1 cellular context compared by ENCODE assay signal in the genomic region with DNA sequence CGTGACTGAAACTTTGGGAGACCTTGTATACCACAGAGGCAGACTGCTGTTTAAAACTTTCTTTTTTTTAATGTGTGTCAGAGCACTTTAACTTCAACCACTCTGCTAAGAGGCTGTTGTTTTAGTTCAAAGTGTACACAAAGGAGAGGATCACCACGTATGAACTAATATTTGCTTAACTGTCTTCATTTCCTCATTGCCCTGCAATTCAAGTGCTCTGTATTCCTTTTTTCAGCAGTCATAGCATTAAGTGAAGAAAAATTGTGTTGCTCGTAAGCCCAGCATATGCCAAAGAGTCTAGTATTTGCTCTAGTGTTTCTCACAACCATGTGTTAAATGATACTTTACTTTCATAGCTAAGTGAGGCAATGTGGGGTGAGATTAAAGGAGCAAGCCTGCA.
TF ChIP-seq lines count a peak whose summit lies in the region.

No MANE protein-coding gene starts in this region.

TF ChIP-seq in HepG2, 621 proteins besides CTCF, POLR2A, EP300 and RAD21 (continued from another document):
- TF ChIP-seq, protein P1, sequence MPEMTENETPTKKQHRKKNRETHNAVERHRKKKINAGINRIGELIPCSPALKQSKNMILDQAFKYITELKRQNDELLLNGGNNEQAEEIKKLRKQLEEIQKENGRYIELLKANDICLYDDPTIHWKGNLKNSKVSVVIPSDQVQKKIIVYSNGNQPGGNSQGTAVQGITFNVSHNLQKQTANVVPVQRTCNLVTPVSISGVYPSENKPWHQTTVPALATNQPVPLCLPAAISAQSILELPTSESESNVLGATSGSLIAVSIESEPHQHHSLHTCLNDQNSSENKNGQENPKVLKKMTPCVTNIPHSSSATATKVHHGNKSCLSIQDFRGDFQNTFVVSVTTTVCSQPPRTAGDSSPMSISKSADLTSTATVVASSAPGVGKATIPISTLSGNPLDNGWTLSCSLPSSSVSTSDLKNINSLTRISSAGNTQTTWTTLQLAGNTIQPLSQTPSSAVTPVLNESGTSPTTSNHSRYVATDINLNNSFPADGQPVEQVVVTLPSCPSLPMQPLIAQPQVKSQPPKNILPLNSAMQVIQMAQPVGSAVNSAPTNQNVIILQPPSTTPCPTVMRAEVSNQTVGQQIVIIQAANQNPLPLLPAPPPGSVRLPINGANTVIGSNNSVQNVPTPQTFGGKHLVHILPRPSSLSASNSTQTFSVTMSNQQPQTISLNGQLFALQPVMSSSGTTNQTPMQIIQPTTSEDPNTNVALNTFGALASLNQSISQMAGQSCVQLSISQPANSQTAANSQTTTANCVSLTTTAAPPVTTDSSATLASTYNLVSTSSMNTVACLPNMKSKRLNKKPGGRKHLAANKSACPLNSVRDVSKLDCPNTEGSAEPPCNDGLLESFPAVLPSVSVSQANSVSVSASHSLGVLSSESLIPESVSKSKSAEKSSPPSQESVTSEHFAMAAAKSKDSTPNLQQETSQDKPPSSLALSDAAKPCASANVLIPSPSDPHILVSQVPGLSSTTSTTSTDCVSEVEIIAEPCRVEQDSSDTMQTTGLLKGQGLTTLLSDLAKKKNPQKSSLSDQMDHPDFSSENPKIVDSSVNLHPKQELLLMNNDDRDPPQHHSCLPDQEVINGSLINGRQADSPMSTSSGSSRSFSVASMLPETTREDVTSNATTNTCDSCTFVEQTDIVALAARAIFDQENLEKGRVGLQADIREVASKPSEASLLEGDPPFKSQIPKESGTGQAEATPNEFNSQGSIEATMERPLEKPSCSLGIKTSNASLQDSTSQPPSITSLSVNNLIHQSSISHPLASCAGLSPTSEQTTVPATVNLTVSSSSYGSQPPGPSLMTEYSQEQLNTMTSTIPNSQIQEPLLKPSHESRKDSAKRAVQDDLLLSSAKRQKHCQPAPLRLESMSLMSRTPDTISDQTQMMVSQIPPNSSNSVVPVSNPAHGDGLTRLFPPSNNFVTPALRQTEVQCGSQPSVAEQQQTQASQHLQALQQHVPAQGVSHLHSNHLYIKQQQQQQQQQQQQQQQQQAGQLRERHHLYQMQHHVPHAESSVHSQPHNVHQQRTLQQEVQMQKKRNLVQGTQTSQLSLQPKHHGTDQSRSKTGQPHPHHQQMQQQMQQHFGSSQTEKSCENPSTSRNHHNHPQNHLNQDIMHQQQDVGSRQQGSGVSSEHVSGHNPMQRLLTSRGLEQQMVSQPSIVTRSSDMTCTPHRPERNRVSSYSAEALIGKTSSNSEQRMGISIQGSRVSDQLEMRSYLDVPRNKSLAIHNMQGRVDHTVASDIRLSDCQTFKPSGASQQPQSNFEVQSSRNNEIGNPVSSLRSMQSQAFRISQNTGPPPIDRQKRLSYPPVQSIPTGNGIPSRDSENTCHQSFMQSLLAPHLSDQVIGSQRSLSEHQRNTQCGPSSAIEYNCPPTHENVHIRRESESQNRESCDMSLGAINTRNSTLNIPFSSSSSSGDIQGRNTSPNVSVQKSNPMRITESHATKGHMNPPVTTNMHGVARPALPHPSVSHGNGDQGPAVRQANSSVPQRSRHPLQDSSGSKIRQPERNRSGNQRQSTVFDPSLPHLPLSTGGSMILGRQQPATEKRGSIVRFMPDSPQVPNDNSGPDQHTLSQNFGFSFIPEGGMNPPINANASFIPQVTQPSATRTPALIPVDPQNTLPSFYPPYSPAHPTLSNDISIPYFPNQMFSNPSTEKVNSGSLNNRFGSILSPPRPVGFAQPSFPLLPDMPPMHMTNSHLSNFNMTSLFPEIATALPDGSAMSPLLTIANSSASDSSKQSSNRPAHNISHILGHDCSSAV (CRISPR knock-in tag; IDR thresholded peaks at IDR 0.05; ENCODE audit: borderline replicate concordance): no peak
- TF ChIP-seq FOXA1 (IDR thresholded peaks at IDR 0.05) (no peak), FOXA1 (CRISPR knock-in tag; IDR thresholded peaks at IDR 0.05) (peak; percentile 75), SOX5 (CRISPR knock-in tag; IDR thresholded peaks at IDR 0.05; ENCODE audit: borderline replicate concordance) (peak; percentile 15; the same call in 1 of the 2 replicates), ZNF790 (CRISPR knock-in tag; IDR thresholded peaks at IDR 0.05; ENCODE audit: borderline replicate concordance) (no peak), KLF6 (CRISPR knock-in tag; IDR thresholded peaks at IDR 0.05) (no peak), FOXA3 (CRISPR knock-in tag; IDR thresholded peaks at IDR 0.05) (peak; percentile 77), ZMAT3 (CRISPR knock-in tag; conservative IDR thresholded peaks at IDR 0.05) (no peak), RFXANK (CRISPR knock-in tag; IDR thresholded peaks at IDR 0.05) (no peak), DMAP1 (CRISPR knock-in tag; IDR thresholded peaks at IDR 0.05) (no peak), ZNF382 (CRISPR knock-in tag; IDR thresholded peaks at IDR 0.05; ENCODE audit: borderline replicate concordance) (no peak), REPIN1 (CRISPR knock-in tag; IDR thresholded peaks at IDR 0.05; ENCODE audit: borderline replicate concordance, low read depth) (no peak), FOXK1 (CRISPR knock-in tag; IDR thresholded peaks at IDR 0.05; ENCODE audit: borderline replicate concordance, low read depth) (0 out of 2 replicates have a peak, but pooled peaks have one; percentile 19), ELF3 (CRISPR knock-in tag; IDR thresholded peaks at IDR 0.05) (peak; percentile 82)
- TF ChIP-seq, protein P2, sequence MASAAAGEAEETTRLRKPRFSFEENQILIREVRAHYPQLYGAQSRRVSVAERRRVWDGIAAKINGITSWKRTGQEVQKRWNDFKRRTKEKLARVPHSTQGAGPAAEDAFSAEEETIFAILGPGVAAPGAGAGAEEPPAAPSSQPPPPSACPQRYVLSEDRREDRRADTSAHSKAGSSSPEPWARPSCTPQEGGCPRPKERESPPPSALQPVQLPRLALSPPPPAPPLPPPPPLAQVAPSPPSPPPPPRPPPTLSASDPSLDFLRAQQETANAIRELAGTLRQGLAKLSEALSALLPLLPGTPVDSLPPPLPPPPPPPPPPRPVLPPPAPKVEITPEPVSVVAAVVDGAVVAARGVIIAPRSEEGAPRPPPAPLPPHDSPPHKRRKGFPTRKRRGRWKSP (CRISPR knock-in tag; IDR thresholded peaks at IDR 0.05): no peak
- TF ChIP-seq, protein P3, sequence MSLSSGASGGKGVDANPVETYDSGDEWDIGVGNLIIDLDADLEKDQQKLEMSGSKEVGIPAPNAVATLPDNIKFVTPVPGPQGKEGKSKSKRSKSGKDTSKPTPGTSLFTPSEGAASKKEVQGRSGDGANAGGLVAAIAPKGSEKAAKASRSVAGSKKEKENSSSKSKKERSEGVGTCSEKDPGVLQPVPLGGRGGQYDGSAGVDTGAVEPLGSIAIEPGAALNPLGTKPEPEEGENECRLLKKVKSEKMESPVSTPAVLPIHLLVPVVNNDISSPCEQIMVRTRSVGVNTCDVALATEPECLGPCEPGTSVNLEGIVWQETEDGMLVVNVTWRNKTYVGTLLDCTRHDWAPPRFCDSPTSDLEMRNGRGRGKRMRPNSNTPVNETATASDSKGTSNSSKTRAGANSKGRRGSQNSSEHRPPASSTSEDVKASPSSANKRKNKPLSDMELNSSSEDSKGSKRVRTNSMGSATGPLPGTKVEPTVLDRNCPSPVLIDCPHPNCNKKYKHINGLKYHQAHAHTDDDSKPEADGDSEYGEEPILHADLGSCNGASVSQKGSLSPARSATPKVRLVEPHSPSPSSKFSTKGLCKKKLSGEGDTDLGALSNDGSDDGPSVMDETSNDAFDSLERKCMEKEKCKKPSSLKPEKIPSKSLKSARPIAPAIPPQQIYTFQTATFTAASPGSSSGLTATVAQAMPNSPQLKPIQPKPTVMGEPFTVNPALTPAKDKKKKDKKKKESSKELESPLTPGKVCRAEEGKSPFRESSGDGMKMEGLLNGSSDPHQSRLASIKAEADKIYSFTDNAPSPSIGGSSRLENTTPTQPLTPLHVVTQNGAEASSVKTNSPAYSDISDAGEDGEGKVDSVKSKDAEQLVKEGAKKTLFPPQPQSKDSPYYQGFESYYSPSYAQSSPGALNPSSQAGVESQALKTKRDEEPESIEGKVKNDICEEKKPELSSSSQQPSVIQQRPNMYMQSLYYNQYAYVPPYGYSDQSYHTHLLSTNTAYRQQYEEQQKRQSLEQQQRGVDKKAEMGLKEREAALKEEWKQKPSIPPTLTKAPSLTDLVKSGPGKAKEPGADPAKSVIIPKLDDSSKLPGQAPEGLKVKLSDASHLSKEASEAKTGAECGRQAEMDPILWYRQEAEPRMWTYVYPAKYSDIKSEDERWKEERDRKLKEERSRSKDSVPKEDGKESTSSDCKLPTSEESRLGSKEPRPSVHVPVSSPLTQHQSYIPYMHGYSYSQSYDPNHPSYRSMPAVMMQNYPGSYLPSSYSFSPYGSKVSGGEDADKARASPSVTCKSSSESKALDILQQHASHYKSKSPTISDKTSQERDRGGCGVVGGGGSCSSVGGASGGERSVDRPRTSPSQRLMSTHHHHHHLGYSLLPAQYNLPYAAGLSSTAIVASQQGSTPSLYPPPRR (CRISPR knock-in tag; IDR thresholded peaks at IDR 0.05; ENCODE audit: borderline replicate concordance): 0 out of 2 replicates have a peak, but pooled peaks have one; percentile 28
